ENCODE assay signal across 15 cellular contexts in the genomic region with DNA sequence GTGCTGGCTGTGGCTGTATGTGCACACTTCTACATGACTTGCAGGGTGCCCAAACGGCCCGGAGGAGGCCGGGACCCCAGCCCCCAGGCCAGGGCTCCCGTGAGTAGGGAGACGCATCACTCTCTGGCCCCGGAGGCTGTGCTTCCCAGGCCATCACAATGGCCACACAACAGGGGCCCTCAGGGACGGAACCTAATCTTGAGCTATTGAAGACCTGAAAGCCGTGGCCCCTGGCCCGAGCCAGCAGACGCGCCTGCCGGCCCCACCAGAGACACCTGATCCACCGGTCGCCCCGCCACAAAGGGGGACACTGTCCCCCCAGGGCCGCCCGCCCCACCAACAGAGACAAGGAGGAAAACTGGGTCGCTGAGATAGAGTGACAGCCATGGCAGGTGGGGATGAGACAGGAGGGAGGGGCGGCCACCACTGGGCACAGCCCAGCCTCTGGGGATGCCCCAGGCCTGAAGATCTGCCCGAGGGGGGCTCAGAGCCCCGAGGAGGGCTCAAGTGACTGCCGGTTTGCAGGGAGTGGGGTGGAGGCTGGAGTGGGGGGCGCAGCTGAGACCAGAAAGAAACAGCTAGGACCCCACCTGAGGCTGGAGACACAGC. TPM values are rescaled to one million over a fixed set of nuclear protein-coding genes. Genes with fewer than 3 reads are reported as not detected.
DNase-seq lines count a peak whose midpoint lies in the region; ATAC-seq and TF ChIP-seq lines count a peak whose summit lies in the region.
"Had no signal": no experiment of that assay in that cellular context is flagged by ENCODE, and none has a peak within 500 bp of the region (broad histone marks: within the 10 kb centered on the region; RNA-seq: fewer than 3 reads in every experiment).

No MANE protein-coding gene starts in this region.

- H3K4me1 Mint-ChIP-seq in CD8-positive, alpha-beta T cell (ENCODE audit: low read depth) = peaks cover 60% of the 10 kb centered on the region
- H3K4me1 Mint-ChIP-seq in activated naive CD8-positive, alpha-beta T cell (ENCODE audit: low read depth) = peaks cover 41% of the 10 kb centered on the region
- H3K4me1 Mint-ChIP-seq in nephron progenitor cell = peaks cover 60% of the 10 kb centered on the region

- no peaks in the 10 kb centered on the region for H3K36me3 ChIP-seq in CD8-positive, alpha-beta T cell (ENCODE audit: insufficient read depth, low read length)
- H3K36me3 ChIP-seq: cardiac muscle cell, suprapubic skin had no signal

- no peaks in the 10 kb centered on the region for H3K27me3 ChIP-seq in CD8-positive, alpha-beta T cell (ENCODE audit: insufficient read depth, low read length)
- H3K27me3 ChIP-seq in dorsolateral prefrontal cortex = no peaks in the 10 kb centered on the region
- H3K27me3 ChIP-seq: cardiac muscle cell, suprapubic skin had no signal

- H3K36me3 Mint-ChIP-seq in CD8-positive, alpha-beta T cell = no peaks in the 10 kb centered on the region
- H3K36me3 Mint-ChIP-seq in activated naive CD8-positive, alpha-beta T cell = no peaks in the 10 kb centered on the region
- H3K36me3 Mint-ChIP-seq in nephron progenitor cell (ENCODE audit: low read depth) = no peaks in the 10 kb centered on the region

- TF ChIP-seq RAD21 in Ishikawa (IDR thresholded peaks at IDR 0.05; ENCODE audit: low read depth) = no peak

- peak in 2 of 7 experiments; percentile 14 to 20 for DNase-seq in CD8-positive, alpha-beta T cell
- DNase-seq in nephron progenitor cell (no peak), dorsolateral prefrontal cortex (no peak), NCI-H1417 (lab: John Stamatoyannopoulos, UW) (no peak)
- DNase-seq: DMS 273 treated with DMSO at 0.1 percent for 48 hours, HCEC 1CT, hypothalamus had no signal

- peak overlapping the region; percentile 74 for H3K4me3 Mint-ChIP-seq in CD8-positive, alpha-beta T cell
- peak overlapping the region; percentile 72 for H3K4me3 Mint-ChIP-seq in activated naive CD8-positive, alpha-beta T cell
- H3K4me3 Mint-ChIP-seq in nephron progenitor cell = no peak overlapping the region

- CTCF ChIA-PET in CD8-positive, alpha-beta T cell (lab: Charles Lee) = interaction anchor here (1.0 to 1.6 kb wide), 5 partner anchors 11 to 210 kb away, joined by 3 to 5 read pairs (median 4); a partner anchor contains a TSS

- POLR2A ChIA-PET in CD8-positive, alpha-beta T cell (lab: Charles Lee) = interaction anchor here (0.9 to 6.2 kb wide), 4 partner anchors 12 to 156 kb away, joined by 3 to 91 read pairs (median 34); a partner anchor contains a TSS

- peak overlapping the region; percentile 84 for H3K27ac ChIP-seq in CD8-positive, alpha-beta T cell (ENCODE audit: low read depth, low read length)
- H3K27ac ChIP-seq in dorsolateral prefrontal cortex = no peak overlapping the region
- H3K27ac ChIP-seq: cardiac muscle cell had no signal

- ATAC-seq in CD8-positive, alpha-beta T cell = no peak
- ATAC-seq in GM21576 (IDR thresholded peaks at IDR 0.05; ENCODE audit: unreplicated experiment) = no peak

- peak overlapping the region; percentile 97 for H3K27ac Mint-ChIP-seq in CD8-positive, alpha-beta T cell
- H3K27ac Mint-ChIP-seq in activated naive CD8-positive, alpha-beta T cell = peak overlapping the region; percentile 86
- H3K27ac Mint-ChIP-seq in nephron progenitor cell = peak overlapping the region; percentile 74

- TF ChIP-seq EP300 in Ishikawa (IDR thresholded peaks at IDR 0.05; ENCODE audit: borderline replicate concordance) = no peak

- no peaks in the 10 kb centered on the region for H3K27me3 Mint-ChIP-seq in CD8-positive, alpha-beta T cell (ENCODE audit: low read depth)
- H3K27me3 Mint-ChIP-seq in activated naive CD8-positive, alpha-beta T cell = no peaks in the 10 kb centered on the region
- H3K27me3 Mint-ChIP-seq in nephron progenitor cell (ENCODE audit: low read depth, poor library complexity) = no peaks in the 10 kb centered on the region

- H3K9me3 ChIP-seq in CD8-positive, alpha-beta T cell (ENCODE audit: low read length) = no peaks in the 10 kb centered on the region
- H3K9me3 ChIP-seq: suprapubic skin had no signal

- H3K4me1 ChIP-seq in CD8-positive, alpha-beta T cell (ENCODE audit: insufficient read depth, low read length) = peaks cover 71% of the 10 kb centered on the region

- TF ChIP-seq CTCF in CD8-positive, alpha-beta T cell (IDR thresholded peaks at IDR 0.05) = no peak
- TF ChIP-seq CTCF in nephron progenitor cell (IDR thresholded peaks at IDR 0.05) (no peak), dorsolateral prefrontal cortex (IDR thresholded peaks at IDR 0.05 in 54 of 56, conservative IDR thresholded peaks at IDR 0.05 in 2 of 56; ENCODE audit: low read depth in 1 of 56, partially characterized antibody in 56 of 56) (no peak)

- intact Hi-C loops in CD8-positive, alpha-beta T cell (cut with DNase I, micrococcal nuclease) = loop anchor here (1.0 to 10.0 kb wide), 7 partner anchors 19 to 575 kb away; a partner anchor contains a TSS
- intact Hi-C loops in dorsolateral prefrontal cortex (cut with DNase I) = no loop called here

- H3K4me3 ChIP-seq in CD8-positive, alpha-beta T cell (ENCODE audit: low read depth, low read length) = peak overlapping the region; percentile 47
- H3K4me3 ChIP-seq in dorsolateral prefrontal cortex = no peak overlapping the region
- H3K4me3 ChIP-seq: cardiac muscle cell had no signal

- no peaks in the 10 kb centered on the region for H3K9me3 Mint-ChIP-seq in CD8-positive, alpha-beta T cell
- no peaks in the 10 kb centered on the region for H3K9me3 Mint-ChIP-seq in activated naive CD8-positive, alpha-beta T cell (ENCODE audit: low read depth)
- H3K9me3 Mint-ChIP-seq in nephron progenitor cell = no peaks in the 10 kb centered on the region

TF ChIP-seq in Ishikawa, 13 proteins besides CTCF, POLR2A, EP300 and RAD21:
- TF ChIP-seq CREB1 (IDR thresholded peaks at IDR 0.05; ENCODE audit: low read depth) (no peak), ZBTB7A (IDR thresholded peaks at IDR 0.05; ENCODE audit: low read depth) (peak; percentile 48; the same call in 1 of the 2 replicates)

RNA-seq across cellular contexts. Expression of a gene that starts 10.2 kb away (rescaled TPM):
- total RNA-seq in CD8-positive, alpha-beta T cell = 100 to 1,000 TPM; 137 to 140 TPM
- 10 to 100 TPM in 110 of 120 experiments, 1 to 10 TPM in 10; 7.5 to 44.5 (median 15.8) TPM for total RNA-seq in dorsolateral prefrontal cortex

RNA-seq across cellular contexts. Expression of a gene that starts 33.2 kb away (rescaled TPM):
- not detected for total RNA-seq in CD8-positive, alpha-beta T cell
- total RNA-seq in dorsolateral prefrontal cortex = not detected
- total RNA-seq: cardiac muscle cell; HT1080; posterior vena cava; suprapubic skin; T-helper 1 cell treated with Interleukin-12 subunit alpha and Interleukin-12 subunit beta and Interleukin-4 antibody, amounts not matched to agents 30 ng/mL and 1 ng/mL, for 36 hours had no signal

RNA-seq across cellular contexts. Expression of a gene that starts 45.9 kb away (rescaled TPM):
- total RNA-seq in CD8-positive, alpha-beta T cell = 10 to 100 TPM; 18.9 to 20.6 TPM
- 10 to 100 TPM; 16.7 to 38.4 (median 24.9) TPM for total RNA-seq in dorsolateral prefrontal cortex

RNA-seq across cellular contexts. Expression of a gene that starts 49.4 kb away (rescaled TPM):
- total RNA-seq in CD8-positive, alpha-beta T cell = 1 to 10 TPM; 3.3 to 4.8 TPM
- 10 to 100 TPM; 26.3 to 72.5 (median 45.2) TPM for total RNA-seq in dorsolateral prefrontal cortex

Comparison
In these comparisons a context has a peak if more than half of its experiments do, and no peak if none do; other contexts are left out.
1. intact Hi-C loops: an anchor here in CD8-positive, alpha-beta T cell (1.0 to 10.0 kb wide); none called in dorsolateral prefrontal cortex.